In the genomic region with DNA sequence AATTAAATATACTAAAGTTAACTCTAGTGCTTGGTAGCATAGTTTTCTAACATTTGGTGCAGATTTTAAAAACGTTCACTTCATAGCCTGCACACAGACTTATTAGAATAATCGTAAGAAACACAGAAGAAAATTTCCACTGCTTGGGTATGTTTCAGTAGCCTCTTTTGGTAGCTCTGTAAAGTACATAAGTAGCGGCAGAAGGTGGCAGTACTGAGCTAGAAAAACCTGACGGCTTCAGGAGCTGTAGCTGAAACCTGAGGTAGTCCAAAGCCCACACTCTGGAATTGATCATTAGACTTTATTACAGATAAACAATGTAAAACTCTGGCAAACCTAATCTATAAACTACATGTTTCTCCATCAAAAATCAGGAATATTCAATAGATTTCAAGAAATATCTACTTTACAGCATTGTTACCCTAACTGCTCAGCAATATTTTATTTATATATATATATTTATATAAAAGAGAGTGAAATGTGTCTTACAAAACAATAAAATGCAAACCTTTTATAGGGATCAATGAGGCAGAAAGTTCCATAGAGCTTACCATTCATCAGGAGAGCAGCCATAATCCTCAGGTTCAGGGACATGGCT, we compare ENCODE assay signal across 8 cellular contexts.
DNase-seq lines count a peak whose midpoint lies in the region; FAIRE-seq and TF ChIP-seq lines count a peak whose summit lies in the region.

No MANE protein-coding gene starts in this region.

- H2AFZ ChIP-seq in Loucy (ENCODE audit: low read length) (no peak overlapping the region), trophoblast cell (ENCODE audit: insufficient read depth, low read length, poor library complexity) (no peak overlapping the region)

- FAIRE-seq in H54 (lab: Jason Lieb, UNC) = no peak

- H3K27me3 ChIP-seq in GM06990 (replicated peaks; ENCODE audit: control insufficient read depth, insufficient read depth, low read length) (no peaks in the 10 kb centered on the region), Loucy (ENCODE audit: insufficient read depth, low read length, poor library complexity, severe bottlenecking) (no peaks in the 10 kb centered on the region), trophoblast cell (ENCODE audit: insufficient read depth, low read length) (no peaks in the 10 kb centered on the region), uterus (no peaks in the 10 kb centered on the region)

- no peak overlapping the region for H4K8ac ChIP-seq in trophoblast cell (ENCODE audit: low read depth, low read length)

- H2BK12ac ChIP-seq in trophoblast cell (ENCODE audit: low read length) = no peak overlapping the region

- no peak overlapping the region for H3K27ac ChIP-seq in RWPE1
- no peak overlapping the region for H3K27ac ChIP-seq in trophoblast cell (ENCODE audit: low read depth, low read length)
- H3K27ac ChIP-seq in uterus = no peak overlapping the region

- H3K4me3 ChIP-seq in GM06990 (replicated peaks; ENCODE audit: low read depth, low read length) (no peak overlapping the region), Loucy (ENCODE audit: low read length, poor library complexity, severe bottlenecking) (no peak overlapping the region), trophoblast cell (ENCODE audit: low read depth, low read length) (no peak overlapping the region), uterus (no peak overlapping the region)

- H3F3A ChIP-seq in Loucy (ENCODE audit: low read depth) = no peaks in the 10 kb centered on the region

- H2BK120ac ChIP-seq in trophoblast cell (ENCODE audit: insufficient read depth, low read length, poor library complexity) = no peak overlapping the region

- no peaks in the 10 kb centered on the region for H3K9me2 ChIP-seq in Loucy (replicated peaks; ENCODE audit: low read depth, low read length)

- no peak overlapping the region for H4K91ac ChIP-seq in trophoblast cell (ENCODE audit: low read depth, low read length)

- TF ChIP-seq CTCF in GM06990 (IDR thresholded peaks at IDR 0.05; ENCODE audit: insufficient read depth, low read length, poor library complexity, severe bottlenecking) (peak; percentile 62), Loucy (conservative IDR thresholded peaks at IDR 0.05; ENCODE audit: low read length) (peak; percentile 79), RWPE1 (conservative IDR thresholded peaks at IDR 0.05; ENCODE audit: low read depth) (peak; percentile 69), uterus (IDR thresholded peaks at IDR 0.05) (peak; percentile 55 to 69 (median 64))

- no peak overlapping the region for H3K4ac ChIP-seq in trophoblast cell (ENCODE audit: low read depth, low read length)

- TF ChIP-seq POLR2A in H54 (IDR thresholded peaks at IDR 0.05; ENCODE audit: low read depth, low read length) (no peak), uterus (IDR thresholded peaks at IDR 0.05) (no peak)

- POLR2A ChIA-PET in RWPE1 (lab: Yijun Ruan, JAX; ENCODE audit: low non-redundant PET) = no interaction called here

- H3K18ac ChIP-seq in trophoblast cell (ENCODE audit: low read length) = no peak overlapping the region

- H4K20me1 ChIP-seq in Loucy (ENCODE audit: insufficient read depth, low read length, poor library complexity, severe bottlenecking) = no peaks in the 10 kb centered on the region

- DNase-seq in GM06990 (ENCODE audit: extremely low read depth, insufficient read length) = peak; percentile 44
- peak; percentile 2 for DNase-seq in H54 (ENCODE audit: insufficient read length, low spot score)
- peak; percentile 42 for DNase-seq in RWPE1 (ENCODE audit: low spot score)
- DNase-seq in activated gamma-delta T cell treated with anti-CD3 and anti-CD28 coated beads, Interleukin-2, amount 50 U/mL, for 16 hours (ENCODE audit: low read depth) = peak; percentile 47
- peak; percentile 59 for DNase-seq in germinal center (ENCODE audit: low spot score)
- peak; percentile 59 to 81 for DNase-seq in trophoblast cell
- peak; percentile 37 to 61 for DNase-seq in uterus

- H3K36me3 ChIP-seq in GM06990 (ENCODE audit: control insufficient read depth, insufficient read depth, low read length) (peaks cover 8% of the 10 kb centered on the region), Loucy (ENCODE audit: insufficient read depth, low read length) (no peaks in the 10 kb centered on the region), trophoblast cell (ENCODE audit: control insufficient read depth in 1 of 2, insufficient read depth in 2 of 2, low read length in 2 of 2) (no peaks in the 10 kb centered on the region), uterus (no peaks in the 10 kb centered on the region)

- no peak overlapping the region for H2AK5ac ChIP-seq in trophoblast cell (ENCODE audit: low read length)

- no peaks in the 10 kb centered on the region for H3K79me1 ChIP-seq in trophoblast cell (ENCODE audit: low read length)

- intact Hi-C loops in uterus (cut with DNase I; ENCODE audit: low total_unique reads) = loop anchor here (10.0 kb wide), 1 partner anchor 296 kb away; no protein-coding TSS in a partner anchor

- no peak overlapping the region for H3K23ac ChIP-seq in trophoblast cell (ENCODE audit: low read length)

- no peak overlapping the region for H3K14ac ChIP-seq in trophoblast cell (ENCODE audit: low read length)

- no peak overlapping the region for H4K12ac ChIP-seq in trophoblast cell (ENCODE audit: low read depth, low read length)

- H3K4me1 ChIP-seq in Loucy (ENCODE audit: insufficient read depth, low read length, poor library complexity, severe bottlenecking) (no peaks in the 10 kb centered on the region), trophoblast cell (ENCODE audit: control insufficient read depth in 1 of 2, insufficient read depth in 2 of 2, low read length in 2 of 2) (no peaks in the 10 kb centered on the region), uterus (no peaks in the 10 kb centered on the region)

- H3K4me2 ChIP-seq in Loucy (ENCODE audit: low read depth, low read length, poor library complexity, severe bottlenecking) (no peak overlapping the region), trophoblast cell (ENCODE audit: low read length) (no peak overlapping the region)

- CTCF ChIA-PET in RWPE1 (lab: Yijun Ruan, JAX) = interaction anchor here (0.6 to 1.4 kb wide), 8 partner anchors 172 to 971 kb away, joined by 3 to 5 read pairs (median 4); no protein-coding TSS in a partner anchor

- H3K9ac ChIP-seq in Loucy (ENCODE audit: low read depth, low read length, poor library complexity, severe bottlenecking) = no peak overlapping the region
- no peak overlapping the region for H3K9ac ChIP-seq in trophoblast cell (ENCODE audit: low read length)

- no CpG with 5 or more reads among the region's 4 CpGs for WGBS in trophoblast cell (ENCODE audit: extremely low coverage, insufficient coverage, insufficient read length)

- no peaks in the 10 kb centered on the region for H3K9me3 ChIP-seq in Loucy (ENCODE audit: insufficient read depth, low read depth, low read length)
- no peaks in the 10 kb centered on the region for H3K9me3 ChIP-seq in trophoblast cell (ENCODE audit: insufficient read depth, low read depth, low read length)
- no peaks in the 10 kb centered on the region for H3K9me3 ChIP-seq in uterus

- no peak overlapping the region for H2BK5ac ChIP-seq in trophoblast cell (ENCODE audit: low read depth, low read length, poor library complexity)

- H3K79me2 ChIP-seq in Loucy (ENCODE audit: insufficient read depth, low read length) (no peaks in the 10 kb centered on the region), trophoblast cell (ENCODE audit: control insufficient read depth, insufficient read depth, low read length, poor library complexity) (no peaks in the 10 kb centered on the region)

Comparison
In these comparisons a context has a peak if more than half of its experiments do, and no peak if none do; other contexts are left out.
1. DNase-seq: peak in every context shown above with its lines; median percentile 70 in trophoblast cell; 59 in germinal center; 49 in uterus; 47 in activated gamma-delta T cell treated with anti-CD3 and anti-CD28 coated beads, Interleukin-2, amount 50 U/mL, for 16 hours; 44 in GM06990; 42 in RWPE1; 2 in H54.